In genomic region chr1:62333431-62333830, GRCh38 we compare ENCODE assay signal across 21 cellular contexts. TPM values are rescaled to one million over a fixed set of nuclear protein-coding genes. Genes with fewer than 3 reads are reported as not detected.
DNase-seq lines count a peak whose midpoint lies in the region; TF ChIP-seq lines count a peak whose summit lies in the region.
"Had no signal": no experiment of that assay in that cellular context is flagged by ENCODE, and none has a peak within 500 bp of the region (broad histone marks: within the 10 kb centered on the region; RNA-seq: fewer than 3 reads in every experiment).

No MANE protein-coding gene starts in this region.

- H3K79me1 ChIP-seq in trophoblast cell (ENCODE audit: low read length), result peaks cover 17% of the 10 kb centered on the region

- no peaks in the 10 kb centered on the region for H3K27me3 Mint-ChIP-seq in activated naive CD8-positive, alpha-beta T cell treated with anti-CD3 and anti-CD28 coated beads for 36 hours

- no peak overlapping the region for H2AK5ac ChIP-seq in trophoblast cell (ENCODE audit: low read length)

- H3K4me3 Mint-ChIP-seq in activated naive CD8-positive, alpha-beta T cell treated with anti-CD3 and anti-CD28 coated beads for 36 hours, result no peak overlapping the region
- H3K4me3 Mint-ChIP-seq: CD14-positive monocyte, naive B cell, type B pancreatic cell had no signal

- H2BK120ac ChIP-seq in trophoblast cell (ENCODE audit: insufficient read depth, low read length, poor library complexity), result no peak overlapping the region

- no peak overlapping the region for H3K9ac ChIP-seq in trophoblast cell (ENCODE audit: low read length)

- peaks cover 5% of the 10 kb centered on the region for H3K4me1 Mint-ChIP-seq in activated naive CD8-positive, alpha-beta T cell treated with anti-CD3 and anti-CD28 coated beads for 36 hours
- H3K4me1 Mint-ChIP-seq: CD14-positive monocyte, naive B cell had no signal

- CTCF ChIA-PET in GM10248 (lab: Yijun Ruan, JAX), result no interaction called here

- peaks cover 1% of the 10 kb centered on the region for H3K79me2 ChIP-seq in trophoblast cell (ENCODE audit: control insufficient read depth, insufficient read depth, low read length, poor library complexity)

- H2BK5ac ChIP-seq in trophoblast cell (ENCODE audit: low read depth, low read length, poor library complexity), result no peak overlapping the region

- H3K27me3 ChIP-seq in trophoblast cell (ENCODE audit: insufficient read depth, low read length), result no peaks in the 10 kb centered on the region

- H4K91ac ChIP-seq in trophoblast cell (ENCODE audit: low read depth, low read length), result no peak overlapping the region

- DNase-seq in DMS53 (lab: John Stamatoyannopoulos, UW) (peak; percentile 37), DMS53 treated with DMSO at 0.1 percent for 48 hours (lab: John Stamatoyannopoulos, UW; ENCODE audit: unreplicated experiment) (no peak), trophoblast cell (no peak), GM10248 (ENCODE audit: extremely low spot score) (no peak), cerebellar cortex (ENCODE audit: low spot score) (no peak), middle frontal gyrus (ENCODE audit: extremely low spot score, low spot score) (no peak)
- peak; percentile 63 for DNase-seq in Jurkat, Clone E6-1 (ENCODE audit: low read depth, low spot score)
- DNase-seq in activated naive CD8-positive, alpha-beta T cell treated with anti-CD3 and anti-CD28 coated beads for 36 hours, result peak; percentile 32
- DNase-seq: activated effector memory CD4-positive, alpha-beta T cell treated with Interleukin-2 at 50 U/mL for 16 hours; dermis blood vessel endothelial cell; erythroblast; lower lobe of right lung; MM.1S; naive B cell; NCI-H2081 treated with DMSO at 0.1 percent for 48 hours; NCI-H526 treated with DMSO at 0.1 percent for 48 hours; small intestine had no signal

- H3K9me3 ChIP-seq in trophoblast cell (ENCODE audit: insufficient read depth, low read depth, low read length), result no peaks in the 10 kb centered on the region
- H3K9me3 ChIP-seq: lower lobe of right lung had no signal

- no peak overlapping the region for H3K4ac ChIP-seq in trophoblast cell (ENCODE audit: low read depth, low read length)

- POLR2A ChIA-PET in GM10248 (lab: Yijun Ruan, JAX), result no interaction called here

- H4K8ac ChIP-seq in trophoblast cell (ENCODE audit: low read depth, low read length), result no peak overlapping the region

- H3K23ac ChIP-seq in trophoblast cell (ENCODE audit: low read length), result no peak overlapping the region

- no peak overlapping the region for H3K4me2 ChIP-seq in trophoblast cell (ENCODE audit: low read length)

- TF ChIP-seq CTCF in GM10248 (IDR thresholded peaks at IDR 0.05; ENCODE audit: control extremely low read depth, extremely low read depth, low read depth, missing control alignments), result no peak

- no peaks in the 10 kb centered on the region for H3K36me3 ChIP-seq in trophoblast cell (ENCODE audit: control insufficient read depth in 1 of 2, insufficient read depth in 2 of 2, low read length in 2 of 2)
- H3K36me3 ChIP-seq: lower lobe of right lung had no signal

- H3K27ac ChIP-seq in trophoblast cell (ENCODE audit: low read depth, low read length), result no peak overlapping the region
- H3K27ac ChIP-seq: 22Rv1, lower lobe of right lung had no signal

- H3K18ac ChIP-seq in trophoblast cell (ENCODE audit: low read length), result no peak overlapping the region

- H4K12ac ChIP-seq in trophoblast cell (ENCODE audit: low read depth, low read length), result no peak overlapping the region

- H3K14ac ChIP-seq in trophoblast cell (ENCODE audit: low read length), result no peak overlapping the region

- peak overlapping the region; percentile 45 for H2BK12ac ChIP-seq in trophoblast cell (ENCODE audit: low read length)

- no peak overlapping the region for H3K4me3 ChIP-seq in Jurkat, Clone E6-1 (ENCODE audit: low read length)
- H3K4me3 ChIP-seq in trophoblast cell (ENCODE audit: low read depth, low read length), result no peak overlapping the region
- H3K4me3 ChIP-seq: lower lobe of right lung had no signal

- no peak overlapping the region for H3K27ac Mint-ChIP-seq in activated naive CD8-positive, alpha-beta T cell treated with anti-CD3 and anti-CD28 coated beads for 36 hours
- H3K27ac Mint-ChIP-seq: CD14-positive monocyte, naive B cell, type B pancreatic cell had no signal

- no peaks in the 10 kb centered on the region for H3K9me3 Mint-ChIP-seq in activated naive CD8-positive, alpha-beta T cell treated with anti-CD3 and anti-CD28 coated beads for 36 hours
- H3K9me3 Mint-ChIP-seq: naive B cell had no signal

- H3K36me3 Mint-ChIP-seq in activated naive CD8-positive, alpha-beta T cell treated with anti-CD3 and anti-CD28 coated beads for 36 hours, result no peaks in the 10 kb centered on the region
- H3K36me3 Mint-ChIP-seq: CD14-positive monocyte, naive B cell, type B pancreatic cell had no signal

- no peak overlapping the region for H2AFZ ChIP-seq in trophoblast cell (ENCODE audit: insufficient read depth, low read length, poor library complexity)

- peaks cover 20 to 25% of the 10 kb centered on the region in 2 experiments for H3K4me1 ChIP-seq in trophoblast cell (ENCODE audit: control insufficient read depth in 1 of 2, insufficient read depth in 2 of 2, low read length in 2 of 2)
- H3K4me1 ChIP-seq: lower lobe of right lung had no signal

- WGBS in trophoblast cell (ENCODE audit: extremely low coverage, insufficient coverage, insufficient read length), result no CpG with 5 or more reads among the region's 7 CpGs

RNA-seq across cellular contexts. Expression of gene KANK4, which starts 14.2 kb away (rescaled TPM):
- 0.87 TPM for polyA plus RNA-seq in Jurkat, Clone E6-1 (2012; ENCODE audit: insufficient read depth, insufficient read length)
- not detected for total RNA-seq in activated naive CD8-positive, alpha-beta T cell treated with anti-CD3 and anti-CD28 coated beads for 36 hours
- 41.0 and 46.4 TPM in 2 replicates for polyA plus RNA-seq in trophoblast cell (2013)
- total RNA-seq: dermis blood vessel endothelial cell, glomerular endothelial cell had no signal
- polyA plus RNA-seq: CD14-positive monocyte had no signal

Comparison
In these comparisons a context has a peak if more than half of its experiments do, and no peak if none do; other contexts are left out.
1. DNase-seq: peak in DMS53 (single experiment), Jurkat, Clone E6-1 (single experiment) and activated naive CD8-positive, alpha-beta T cell treated with anti-CD3 and anti-CD28 coated beads for 36 hours (single experiment); none in DMS53 treated with DMSO at 0.1 percent for 48 hours (single experiment), trophoblast cell (0 of 2), GM10248 (single experiment), cerebellar cortex (single experiment) and middle frontal gyrus (single experiment).